In genomic region chr1:206890690-206891089, GRCh38 we compare ENCODE assay signal across 9 cellular contexts. TPM values are rescaled to one million over a fixed set of nuclear protein-coding genes. Genes with fewer than 3 reads are reported as not detected.
DNase-seq lines count a peak whose midpoint lies in the region; ATAC-seq, FAIRE-seq and TF ChIP-seq lines count a peak whose summit lies in the region.
"Had no signal": no experiment of that assay in that cellular context is flagged by ENCODE, and none has a peak within 500 bp of the region (broad histone marks: within the 10 kb centered on the region; RNA-seq: fewer than 3 reads in every experiment).

No MANE protein-coding gene starts in this region.

- no peaks in the 10 kb centered on the region for H4K20me1 ChIP-seq in K562 (replicated peaks; ENCODE audit: control insufficient read depth, insufficient read depth, low read length)

- 7% methylated on average over 12 of the region's 12 CpGs for WGBS in K562 (ENCODE audit: insufficient coverage, low coverage, missing lambda C conversion rate)

- intact Hi-C loops in CD8-positive, alpha-beta T cell (cut with DNase I, micrococcal nuclease) = loop anchor here in 1 of 2 experiments (2.0 kb wide), 1 partner anchor 24 kb away; no protein-coding TSS in a partner anchor
- intact Hi-C loops in K562 (cut with micrococcal nuclease) = no loop called here

- no peak overlapping the region for H3K27ac ChIP-seq in CD8-positive, alpha-beta T cell (ENCODE audit: low read depth, low read length)
- H3K27ac ChIP-seq in K562 (ENCODE audit: extremely low read depth, low read depth, low read length) = no peak overlapping the region
- H3K27ac ChIP-seq: SK-N-MC had no signal

- no peak overlapping the region for H3K4me3 ChIP-seq in CD8-positive, alpha-beta T cell (ENCODE audit: low read depth, low read length)
- no peak overlapping the region for H3K4me3 ChIP-seq in K562
- H3K4me3 ChIP-seq: SK-N-MC had no signal

- no TSS peak for BruUV-seq in K562 (replicated peaks; lab: Mats Ljungman, UMichigan)

- no peaks in the 10 kb centered on the region for H3K9me3 Mint-ChIP-seq in CD8-positive, alpha-beta T cell

- no peak for TF ChIP-seq POLR2A in K562 (conservative IDR thresholded peaks at IDR 0.05)

- H3K27me3 Mint-ChIP-seq in CD8-positive, alpha-beta T cell (ENCODE audit: low read depth) = no peaks in the 10 kb centered on the region

- H3K4me2 ChIP-seq in K562 (ENCODE audit: insufficient read depth, low read length) = peak overlapping the region; percentile 30; the same call in 1 of the 2 replicates

- DNase-seq in CD8-positive, alpha-beta T cell = no peak
- DNase-seq in M059J (ENCODE audit: low read depth) (peak; percentile 92), K562 (ENCODE audit: extremely low read depth in 1 of 4, low spot score in 3 of 4) (no peak), mucosa of gallbladder (ENCODE audit: low spot score) (peak; percentile 42), 8988T (no peak), OCI-M2 (lab: John Stamatoyannopoulos, UW; ENCODE audit: unreplicated experiment) (no peak), NCI-H82 (lab: John Stamatoyannopoulos, UW) (no peak)
- DNase-seq in activated CD8-positive, alpha-beta memory T cell treated with anti-CD3 and anti-CD28 coated beads, Interleukin-2, amount 50 U/mL, for 48 hours = no peak

- peaks cover 5% of the 10 kb centered on the region for H3K4me1 ChIP-seq in CD8-positive, alpha-beta T cell (ENCODE audit: insufficient read depth, low read length)
- peaks cover 0 to 12% of the 10 kb centered on the region in 2 experiments; a peak in 4 of 5 replicates for H3K4me1 ChIP-seq in K562 (replicated peaks in 1 of 2; ENCODE audit: control insufficient read depth in 2 of 2, insufficient read depth in 2 of 2, low read length in 2 of 2)

- H3K4me3 Mint-ChIP-seq in CD8-positive, alpha-beta T cell = peak overlapping the region; percentile 61

- H3K9me1 ChIP-seq in K562 (ENCODE audit: control insufficient read depth, insufficient read depth, low read length) = no peaks in the 10 kb centered on the region

- H2AFZ ChIP-seq in K562 (ENCODE audit: low read depth, low read length) = 0 out of 2 replicates have a peak overlapping the region, but pooled peaks have one; percentile 21

- no peak for TF ChIP-seq CTCF in CD8-positive, alpha-beta T cell (IDR thresholded peaks at IDR 0.05)
- TF ChIP-seq CTCF in K562 (IDR thresholded peaks at IDR 0.05 in 2 of 3, conservative IDR thresholded peaks at IDR 0.05 in 1 of 3; ENCODE audit: insufficient read depth in 2 of 3, low read depth in 1 of 3, low read length in 3 of 3) = no peak

- peak; percentile 44 for TF ChIP-seq EP300 in K562 (IDR thresholded peaks at IDR 0.05; ENCODE audit: low read length)

- peak; percentile 46 for ATAC-seq in CD8-positive, alpha-beta T cell
- peak; percentile 55; the same call in 2 of the 3 replicates for ATAC-seq in K562

- H3K9ac ChIP-seq in K562 (ENCODE audit: insufficient read depth in 1 of 2, low read depth in 2 of 2, low read length in 2 of 2) = no peak overlapping the region

- H3K36me3 Mint-ChIP-seq in CD8-positive, alpha-beta T cell = no peaks in the 10 kb centered on the region

- H3K4me1 Mint-ChIP-seq in CD8-positive, alpha-beta T cell (ENCODE audit: low read depth) = peaks cover 28% of the 10 kb centered on the region

- H3K27me3 ChIP-seq in CD8-positive, alpha-beta T cell (ENCODE audit: insufficient read depth, low read length) = no peaks in the 10 kb centered on the region
- peaks cover 34% of the 10 kb centered on the region in 2 experiments for H3K27me3 ChIP-seq in K562 (ENCODE audit: control insufficient read depth in 2 of 2, insufficient read depth in 2 of 2, low read length in 2 of 2)

- CTCF ChIA-PET in CD8-positive, alpha-beta T cell (lab: Charles Lee) = interaction anchor here (0.6 to 1.3 kb wide), 3 partner anchors 26 to 34 kb away, joined by 3 to 7 read pairs (median 4); partner anchors contain the start of gene IL20
- CTCF ChIA-PET in K562 (lab: Yijun Ruan, JAX; ENCODE audit: low intra/inter-chr PET ratio) = no interaction called here

- H3K36me3 ChIP-seq in CD8-positive, alpha-beta T cell (ENCODE audit: insufficient read depth, low read length) = no peaks in the 10 kb centered on the region
- no peaks in the 10 kb centered on the region for H3K36me3 ChIP-seq in K562 (ENCODE audit: control insufficient read depth, insufficient read depth, low read length)

- no peak for TF ChIP-seq RAD21 in K562 (CRISPR knock-in tag; conservative IDR thresholded peaks at IDR 0.05 in 1 of 2, IDR thresholded peaks at IDR 0.05 in 1 of 2)

- FAIRE-seq in K562 (lab: Jason Lieb, UNC) = peak; percentile 58

- in situ Hi-C loops in K562 (cut with MboI) = no loop called here

- no peaks in the 10 kb centered on the region for H3K79me2 ChIP-seq in K562 (ENCODE audit: control insufficient read depth, insufficient read depth, low read length)

- H3K9me3 ChIP-seq in CD8-positive, alpha-beta T cell (ENCODE audit: low read length) = no peaks in the 10 kb centered on the region
- H3K9me3 ChIP-seq in K562 (replicated peaks; ENCODE audit: control insufficient read depth, insufficient read depth, low read depth, low read length) = no peaks in the 10 kb centered on the region

- no peak overlapping the region for H3K27ac Mint-ChIP-seq in CD8-positive, alpha-beta T cell

- POLR2A ChIA-PET in CD8-positive, alpha-beta T cell (lab: Charles Lee) = interaction anchor here (1.2 to 1.3 kb wide), 2 partner anchors 9 to 11 kb away, joined by 6 to 8 read pairs; no protein-coding TSS in a partner anchor
- POLR2A ChIA-PET in K562 (lab: Yijun Ruan, JAX) = no interaction called here

RNA-seq across cellular contexts. Expression of gene IL24, which starts 6.6 kb away (rescaled TPM):
- total RNA-seq in CD8-positive, alpha-beta T cell = not detected
- total RNA-seq in M059J (2014; rRNA removed; shearing (Covaris generic)) = 1.3 and 1.8 TPM in 2 replicates
- total RNA-seq in K562 (2011; cell fraction: chromatin; rRNA removed; ENCODE audit: low replicate concordance) = not detected in 2 replicates
- total RNA-seq in K562 (2011; cell fraction: nucleolus; rRNA removed) = not detected in 2 replicates
- total RNA-seq in K562 (2011; cell fraction: nucleoplasm; rRNA removed) = not detected in 2 replicates
- not detected in 2 replicates for total RNA-seq in K562 (2014; rRNA removed)
- not detected in 2 replicates for total RNA-seq in K562 (2014; rRNA removed; fragmentation: Illumina TruSeq; extraction: Trizol)
- total RNA-seq in K562 (2015; rRNA removed; fragmentation: Illumina TruSeq; extraction: Trizol) = not detected in 2 replicates
- not detected in 2 replicates for total RNA-seq in K562 (2021)
- not detected in 2 replicates for polyA plus RNA-seq in K562 (2011; rRNA removed)
- 0.04 and 0.06 TPM in 2 replicates for polyA plus RNA-seq in K562 (2011; cell fraction: cytosol; rRNA removed)
- 0.07 TPM in 1 of 2 replicates, not detected in the other for polyA plus RNA-seq in K562 (2011; cell fraction: nucleus; rRNA removed)
- polyA plus RNA-seq in K562 (2012) = 0.04 and 0.22 TPM in 2 replicates
- polyA plus RNA-seq in K562 (2014; fragmentation: Illumina TruSeq; extraction: Trizol) = not detected in 2 replicates
- polyA plus RNA-seq in K562 (2014; fragmentation: Nextera tagmentation; extraction: Ambion mirVana) = under 1 TPM in 1 of 2 experiments, not detected in 1; 0.04 TPM
- 0.19 TPM in 1 of 2 replicates, not detected in the other for polyA plus RNA-seq in K562 (2014; rRNA removed)
- not detected in 2 replicates for polyA minus RNA-seq in K562 (2011; rRNA and poly(A)+ RNA removed)
- not detected in 2 replicates for polyA minus RNA-seq in K562 (2011; cell fraction: cytosol; rRNA and poly(A)+ RNA removed)
- not detected in 2 replicates for polyA minus RNA-seq in K562 (2011; cell fraction: nucleus; rRNA and poly(A)+ RNA removed)
- total RNA-seq in mucosa of gallbladder = not detected

RNA-seq across cellular contexts. Expression of gene IL20, which starts 25.3 kb away (rescaled TPM):
- not detected for total RNA-seq in CD8-positive, alpha-beta T cell
- not detected in 2 replicates for total RNA-seq in M059J (2014; rRNA removed; shearing (Covaris generic))
- not detected in 2 replicates for total RNA-seq in K562 (2011; cell fraction: chromatin; rRNA removed; ENCODE audit: low replicate concordance)
- total RNA-seq in K562 (2011; cell fraction: nucleolus; rRNA removed) = not detected in 2 replicates
- not detected in 2 replicates for total RNA-seq in K562 (2011; cell fraction: nucleoplasm; rRNA removed)
- not detected in 2 replicates for total RNA-seq in K562 (2014; rRNA removed)
- not detected in 2 replicates for total RNA-seq in K562 (2014; rRNA removed; fragmentation: Illumina TruSeq; extraction: Trizol)
- total RNA-seq in K562 (2015; rRNA removed; fragmentation: Illumina TruSeq; extraction: Trizol) = not detected in 2 replicates
- not detected in 2 replicates for total RNA-seq in K562 (2021)
- not detected in 2 replicates for polyA plus RNA-seq in K562 (2011; rRNA removed)
- polyA plus RNA-seq in K562 (2011; cell fraction: cytosol; rRNA removed) = not detected in 2 replicates
- not detected in 2 replicates for polyA plus RNA-seq in K562 (2011; cell fraction: nucleus; rRNA removed)
- polyA plus RNA-seq in K562 (2012) = not detected in 2 replicates
- not detected in 2 replicates for polyA plus RNA-seq in K562 (2014; fragmentation: Illumina TruSeq; extraction: Trizol)
- not detected for polyA plus RNA-seq in K562 (2014; fragmentation: Nextera tagmentation; extraction: Ambion mirVana)
- not detected in 2 replicates for polyA plus RNA-seq in K562 (2014; rRNA removed)
- not detected in 2 replicates for polyA minus RNA-seq in K562 (2011; rRNA and poly(A)+ RNA removed)
- polyA minus RNA-seq in K562 (2011; cell fraction: cytosol; rRNA and poly(A)+ RNA removed) = not detected in 2 replicates
- polyA minus RNA-seq in K562 (2011; cell fraction: nucleus; rRNA and poly(A)+ RNA removed) = not detected in 2 replicates
- total RNA-seq in mucosa of gallbladder = not detected

RNA-seq across cellular contexts. Expression of gene FCMR, which starts 31.1 kb away (rescaled TPM):
- total RNA-seq in CD8-positive, alpha-beta T cell = 100 to 1,000 TPM; 119 to 133 TPM
- total RNA-seq in M059J (2014; rRNA removed; shearing (Covaris generic)) = 0.34 and 3.5 TPM in 2 replicates
- total RNA-seq in K562 (2011; cell fraction: chromatin; rRNA removed; ENCODE audit: low replicate concordance) = not detected in 2 replicates
- total RNA-seq in K562 (2011; cell fraction: nucleolus; rRNA removed) = not detected in 2 replicates
- not detected in 2 replicates for total RNA-seq in K562 (2011; cell fraction: nucleoplasm; rRNA removed)
- not detected in 2 replicates for total RNA-seq in K562 (2014; rRNA removed)
- not detected in 2 replicates for total RNA-seq in K562 (2014; rRNA removed; fragmentation: Illumina TruSeq; extraction: Trizol)
- 0.11 TPM in 1 of 2 replicates, not detected in the other for total RNA-seq in K562 (2015; rRNA removed; fragmentation: Illumina TruSeq; extraction: Trizol)
- 0.54 and 0.82 TPM in 2 replicates for total RNA-seq in K562 (2021)
- not detected in 2 replicates for polyA plus RNA-seq in K562 (2011; rRNA removed)
- 0.22 and 0.28 TPM in 2 replicates for polyA plus RNA-seq in K562 (2011; cell fraction: cytosol; rRNA removed)
- 0.25 and 0.26 TPM in 2 replicates for polyA plus RNA-seq in K562 (2011; cell fraction: nucleus; rRNA removed)
- 0.16 and 0.55 TPM in 2 replicates for polyA plus RNA-seq in K562 (2012)
- polyA plus RNA-seq in K562 (2014; fragmentation: Illumina TruSeq; extraction: Trizol) = 0.30 and 0.32 TPM in 2 replicates
- polyA plus RNA-seq in K562 (2014; fragmentation: Nextera tagmentation; extraction: Ambion mirVana) = under 1 TPM in 1 of 2 experiments, not detected in 1; 0.11 TPM
- polyA plus RNA-seq in K562 (2014; rRNA removed) = not detected in 2 replicates
- polyA minus RNA-seq in K562 (2011; rRNA and poly(A)+ RNA removed) = 0.32 TPM in 1 of 2 replicates, not detected in the other
- polyA minus RNA-seq in K562 (2011; cell fraction: cytosol; rRNA and poly(A)+ RNA removed) = not detected in 2 replicates
- not detected in 2 replicates for polyA minus RNA-seq in K562 (2011; cell fraction: nucleus; rRNA and poly(A)+ RNA removed)
- total RNA-seq in mucosa of gallbladder = 8.0 TPM

RNA-seq across cellular contexts. Expression of gene PIGR, which starts 55.6 kb away (rescaled TPM):
- not detected for total RNA-seq in CD8-positive, alpha-beta T cell
- total RNA-seq in M059J (2014; rRNA removed; shearing (Covaris generic)) = 0.10 TPM in 1 of 2 replicates, not detected in the other
- not detected in 2 replicates for total RNA-seq in K562 (2011; cell fraction: chromatin; rRNA removed; ENCODE audit: low replicate concordance)
- not detected in 2 replicates for total RNA-seq in K562 (2011; cell fraction: nucleolus; rRNA removed)
- total RNA-seq in K562 (2011; cell fraction: nucleoplasm; rRNA removed) = not detected in 2 replicates
- total RNA-seq in K562 (2014; rRNA removed) (0.05 TPM in 1 of 2 replicates, not detected in the other), K562 (2014; rRNA removed; fragmentation: Illumina TruSeq; extraction: Trizol) (not detected in 2 replicates), K562 (2015; rRNA removed; fragmentation: Illumina TruSeq; extraction: Trizol) (0.04 TPM in 1 of 2 replicates, not detected in the other), K562 (2021) (1.5 and 2.7 TPM in 2 replicates), mucosa of gallbladder (2,875 TPM)
- polyA plus RNA-seq in K562 (2011; rRNA removed) (not detected in 2 replicates), K562 (2014; fragmentation: Illumina TruSeq; extraction: Trizol) (0.03 TPM in 1 of 2 replicates, not detected in the other), K562 (2014; fragmentation: Nextera tagmentation; extraction: Ambion mirVana) (under 1 TPM; 0.01 to 0.03 TPM), K562 (2014; rRNA removed) (not detected in 2 replicates)
- 0.01 TPM in 1 of 2 replicates, not detected in the other for polyA plus RNA-seq in K562 (2011; cell fraction: cytosol; rRNA removed)
- polyA plus RNA-seq in K562 (2011; cell fraction: nucleus; rRNA removed) = not detected in 2 replicates
- polyA plus RNA-seq in K562 (2012) = 0.05 and 0.10 TPM in 2 replicates
- polyA minus RNA-seq in K562 (2011; rRNA and poly(A)+ RNA removed) = not detected in 2 replicates
- polyA minus RNA-seq in K562 (2011; cell fraction: cytosol; rRNA and poly(A)+ RNA removed) = not detected in 2 replicates
- not detected in 2 replicates for polyA minus RNA-seq in K562 (2011; cell fraction: nucleus; rRNA and poly(A)+ RNA removed)

Comparison
In these comparisons a context has a peak if more than half of its experiments do, and no peak if none do; other contexts are left out.
1. DNase-seq: peak in M059J (single experiment) and mucosa of gallbladder (single experiment); none in CD8-positive, alpha-beta T cell (0 of 7), K562 (0 of 4), 8988T (single experiment), OCI-M2 (single experiment), activated CD8-positive, alpha-beta memory T cell treated with anti-CD3 and anti-CD28 coated beads, Interleukin-2, amount 50 U/mL, for 48 hours (single experiment) and NCI-H82 (single experiment).
2. RNA of gene FCMR, which starts 31.1 kb away (total RNA-seq): 119 to 133 TPM in CD8-positive, alpha-beta T cell; 8.0 TPM in mucosa of gallbladder (single experiment), 0.34 to 3.5 TPM in M059J and 0.11 to 0.82 TPM in K562; every median in the first group is over 10 times any median in the second.